18 cellular contexts compared by ENCODE assay signal in genomic region chr3:127108796-127109195, GRCh38.
A peak's percentile ranks its signal among the peaks of the same experiment; 100 is the strongest.
DNase-seq lines count a peak whose midpoint lies in the region; ATAC-seq, FAIRE-seq and TF ChIP-seq lines count a peak whose summit lies in the region.
"Had no signal": no experiment of that assay in that cellular context is flagged by ENCODE, and none has a peak within 500 bp of the region (broad histone marks: within the 10 kb centered on the region; RNA-seq: fewer than 3 reads in every experiment).

No MANE protein-coding gene starts in this region.

- H3K4me3 ChIP-seq in K562: no peak overlapping the region

- H3K4me1 Mint-ChIP-seq in stimulated activated memory B cell treated with anti-CD40 and anti-IgM and Interleukin-4, amounts not matched to agents 10 μg/mL and 1 μg/mL and 100 μg/mL, for 72 hours: no peaks in the 10 kb centered on the region
- H3K4me1 Mint-ChIP-seq: CD4-positive, CD25-positive, alpha-beta regulatory T cell had no signal

- TF ChIP-seq POLR2A in K562 (conservative IDR thresholded peaks at IDR 0.05): no peak

- peaks cover 14% of the 10 kb centered on the region for H3K9me3 Mint-ChIP-seq in stimulated activated memory B cell treated with anti-CD40 and anti-IgM and Interleukin-4, amounts not matched to agents 10 μg/mL and 1 μg/mL and 100 μg/mL, for 72 hours

- no peaks in the 10 kb centered on the region for H3K27me3 Mint-ChIP-seq in stimulated activated memory B cell treated with anti-CD40 and anti-IgM and Interleukin-4, amounts not matched to agents 10 μg/mL and 1 μg/mL and 100 μg/mL, for 72 hours

- H3K9me3 ChIP-seq in K562 (replicated peaks; ENCODE audit: control insufficient read depth, insufficient read depth, low read depth, low read length): no peaks in the 10 kb centered on the region

- intact Hi-C loops in K562 (cut with micrococcal nuclease): no loop called here

- no peaks in the 10 kb centered on the region for H3K9me1 ChIP-seq in K562 (ENCODE audit: control insufficient read depth, insufficient read depth, low read length)

- POLR2A ChIA-PET in K562 (lab: Yijun Ruan, JAX): no interaction called here

- no peaks in the 10 kb centered on the region for H4K20me1 ChIP-seq in K562 (replicated peaks; ENCODE audit: control insufficient read depth, insufficient read depth, low read length)

- CTCF ChIA-PET in K562 (lab: Yijun Ruan, JAX; ENCODE audit: low intra/inter-chr PET ratio): no interaction called here

- no peak for FAIRE-seq in K562 (lab: Jason Lieb, UNC)

- no peaks in the 10 kb centered on the region for H3K36me3 ChIP-seq in K562 (ENCODE audit: control insufficient read depth, insufficient read depth, low read length)

- in situ Hi-C loops in K562 (cut with MboI): no loop called here

- H3K27ac ChIP-seq in K562 (ENCODE audit: extremely low read depth, low read depth, low read length): no peak overlapping the region

- no peaks in the 10 kb centered on the region for H3K4me1 ChIP-seq in K562 (replicated peaks in 1 of 2; ENCODE audit: control insufficient read depth in 2 of 2, insufficient read depth in 2 of 2, low read length in 2 of 2)

- H3K27ac Mint-ChIP-seq in stimulated activated memory B cell treated with anti-CD40 and anti-IgM and Interleukin-4, amounts not matched to agents 10 μg/mL and 1 μg/mL and 100 μg/mL, for 72 hours: no peak overlapping the region
- H3K27ac Mint-ChIP-seq: CD4-positive, CD25-positive, alpha-beta regulatory T cell; H9; IgD-negative memory B cell had no signal

- H3K9ac ChIP-seq in K562 (ENCODE audit: insufficient read depth in 1 of 2, low read depth in 2 of 2, low read length in 2 of 2): no peak overlapping the region

- ATAC-seq in K562 (no peak), GM19324 (IDR thresholded peaks at IDR 0.05; ENCODE audit: low FRiP score, unreplicated experiment) (no peak), HG03135 (IDR thresholded peaks at IDR 0.05; ENCODE audit: unreplicated experiment) (no peak)
- peak; percentile 7 for ATAC-seq in stimulated activated memory B cell treated with anti-CD40 and anti-IgM and Interleukin-4, amounts not matched to agents 10 μg/mL and 1 μg/mL and 100 μg/mL, for 72 hours

- TF ChIP-seq RAD21 in K562 (CRISPR knock-in tag; conservative IDR thresholded peaks at IDR 0.05 in 1 of 2, IDR thresholded peaks at IDR 0.05 in 1 of 2): no peak

- no peaks in the 10 kb centered on the region for H3K36me3 Mint-ChIP-seq in stimulated activated memory B cell treated with anti-CD40 and anti-IgM and Interleukin-4, amounts not matched to agents 10 μg/mL and 1 μg/mL and 100 μg/mL, for 72 hours
- H3K36me3 Mint-ChIP-seq: CD4-positive, CD25-positive, alpha-beta regulatory T cell had no signal

- DNase-seq in NAMALWA (ENCODE audit: low spot score): peak; percentile 7
- no peak for DNase-seq in K562 (ENCODE audit: extremely low read depth in 1 of 4, low spot score in 3 of 4)
- peak; percentile 55 for DNase-seq in islet precursor cell
- no peak for DNase-seq in NCI-H1105 treated with DMSO at 0.1 percent for 48 hours (lab: John Stamatoyannopoulos, UW)
- DNase-seq: ACHN; AML-193; CD4-positive, CD25-positive, alpha-beta regulatory T cell; H9; NCI-H1417; NCI-H1930; NCI-H2171; NCI-H446; NK-92 treated with Interleukin-12 subunit alpha and Interleukin-12 subunit beta, amount 100 ng/mL, for 24 hours; SHP77 treated with DMSO at 0.1 percent for 48 hours had no signal

- no peak for TF ChIP-seq CTCF in K562 (IDR thresholded peaks at IDR 0.05 in 2 of 3, conservative IDR thresholded peaks at IDR 0.05 in 1 of 3; ENCODE audit: insufficient read depth in 2 of 3, low read depth in 1 of 3, low read length in 3 of 3)

- no peak overlapping the region for H3K4me3 Mint-ChIP-seq in stimulated activated memory B cell treated with anti-CD40 and anti-IgM and Interleukin-4, amounts not matched to agents 10 μg/mL and 1 μg/mL and 100 μg/mL, for 72 hours
- H3K4me3 Mint-ChIP-seq: CD4-positive, CD25-positive, alpha-beta regulatory T cell; H9; IgD-negative memory B cell had no signal

- WGBS in K562 (ENCODE audit: insufficient coverage, low coverage, missing lambda C conversion rate): 15% methylated on average over 1 of the region's 1 CpG

- no peaks in the 10 kb centered on the region for H3K79me2 ChIP-seq in K562 (ENCODE audit: control insufficient read depth, insufficient read depth, low read length)

- H2AFZ ChIP-seq in K562 (ENCODE audit: low read depth, low read length): no peak overlapping the region

- H3K27me3 ChIP-seq in K562 (ENCODE audit: control insufficient read depth in 2 of 2, insufficient read depth in 2 of 2, low read length in 2 of 2): peaks cover 3 to 25% of the 10 kb centered on the region in 2 experiments; a peak in 3 of 5 replicates

- TF ChIP-seq EP300 in K562 (IDR thresholded peaks at IDR 0.05; ENCODE audit: low read length): no peak

- no peak overlapping the region for H3K4me2 ChIP-seq in K562 (ENCODE audit: insufficient read depth, low read length)

- no TSS peak for BruUV-seq in K562 (replicated peaks; lab: Mats Ljungman, UMichigan)

TF ChIP-seq in K562, 482 proteins besides CTCF, POLR2A, EP300 and RAD21 (continues in another document):
- TF ChIP-seq DDX20 (tag; IDR thresholded peaks at IDR 0.05; ENCODE audit: low read depth) (no peak), CGGBP1 (CRISPR knock-in tag; IDR thresholded peaks at IDR 0.05) (no peak), TRIM24 (IDR thresholded peaks at IDR 0.05) (peak; percentile 94), ATF7 (IDR thresholded peaks at IDR 0.05) (no peak), SIX5 (IDR thresholded peaks at IDR 0.05; ENCODE audit: borderline replicate concordance in 1 of 2, insufficient read depth in 1 of 2, low read depth in 1 of 2, low read length in 2 of 2) (no peak), BCLAF1 (IDR thresholded peaks at IDR 0.05; ENCODE audit: borderline replicate concordance in 1 of 2, control insufficient read depth in 1 of 2, low read depth in 2 of 2, low read length in 1 of 2) (no peak), GMEB1 (CRISPR knock-in tag; IDR thresholded peaks at IDR 0.05) (no peak), PRDM10 (IDR thresholded peaks at IDR 0.05; ENCODE audit: partially characterized antibody) (no peak)

Comparison
In these comparisons a context has a peak if more than half of its experiments do, and no peak if none do; other contexts are left out.
1. DNase-seq: peak in NAMALWA (single experiment) and islet precursor cell (single experiment); none in K562 (0 of 4) and NCI-H1105 treated with DMSO at 0.1 percent for 48 hours (single experiment).